Comparison of ENCODE assay signal across 19 cellular contexts in genomic region chr10:16746856-16747255, GRCh38.
A peak's percentile ranks its signal among the peaks of the same experiment; 100 is the strongest.
DNase-seq lines count a peak whose midpoint lies in the region; ATAC-seq and TF ChIP-seq lines count a peak whose summit lies in the region.
"Had no signal": no experiment of that assay in that cellular context is flagged by ENCODE, and none has a peak within 500 bp of the region (broad histone marks: within the 10 kb centered on the region; RNA-seq: fewer than 3 reads in every experiment).

No MANE protein-coding gene starts in this region.

- H3K4me3 ChIP-seq in osteoblast (ENCODE audit: insufficient read depth, low read length), result no peak overlapping the region
- H3K4me3 ChIP-seq: BLaER1, HAP-1 had no signal

- H3K4me3 Mint-ChIP-seq in effector memory CD8-positive, alpha-beta T cell, result no peak overlapping the region
- H3K4me3 Mint-ChIP-seq: B cell; CD4-positive, alpha-beta T cell; CD8-positive, alpha-beta memory T cell; HFFc6 had no signal

- peak overlapping the region in 1 of 2 donors; percentile 7 for H3K27ac Mint-ChIP-seq in effector memory CD8-positive, alpha-beta T cell
- H3K27ac Mint-ChIP-seq: B cell; CD4-positive, alpha-beta T cell; HFFc6 had no signal

- peaks cover 12% of the 10 kb centered on the region for H4K20me1 ChIP-seq in osteoblast (ENCODE audit: insufficient read depth, low read length)
- H4K20me1 ChIP-seq: BLaER1 had no signal

- no peaks in the 10 kb centered on the region for H3K9me3 Mint-ChIP-seq in effector memory CD8-positive, alpha-beta T cell
- H3K9me3 Mint-ChIP-seq: CD4-positive, alpha-beta T cell; CD8-positive, alpha-beta memory T cell; HFFc6 had no signal

- no peak for ATAC-seq in HG02981 (IDR thresholded peaks at IDR 0.05; ENCODE audit: unreplicated experiment)
- no peak for ATAC-seq in effector memory CD8-positive, alpha-beta T cell (replicated peaks)

- H3K4me2 ChIP-seq in osteoblast (ENCODE audit: insufficient read depth, low read length), result no peak overlapping the region
- H3K4me2 ChIP-seq: BLaER1 had no signal

- peak; percentile 25 for DNase-seq in NCI-H82 (lab: John Stamatoyannopoulos, UW)
- no peak for DNase-seq in NCI-H82 treated with DMSO at 0.1 percent for 48 hours (lab: John Stamatoyannopoulos, UW; ENCODE audit: unreplicated experiment)
- peak; percentile 29 for DNase-seq in cerebellum (ENCODE audit: low spot score)
- DNase-seq in osteoblast (ENCODE audit: insufficient read length, low spot score, missing footprints), result peak; percentile 21
- no peak for DNase-seq in effector memory CD8-positive, alpha-beta T cell
- DNase-seq: CD4-positive, alpha-beta T cell; CD8-positive, alpha-beta memory T cell; DMS 273 treated with DMSO at 0.1 percent for 48 hours; DMS79; EL; GF-D8; GOT3; HFFc6 had no signal

- no peak overlapping the region for H2AFZ ChIP-seq in osteoblast (ENCODE audit: low read length)

- no peaks in the 10 kb centered on the region for H3K27me3 ChIP-seq in osteoblast (ENCODE audit: insufficient read depth, low read length)
- H3K27me3 ChIP-seq: BLaER1 had no signal

- no peaks in the 10 kb centered on the region for H3K4me1 ChIP-seq in osteoblast (ENCODE audit: insufficient read depth, low read length)
- H3K4me1 ChIP-seq: BLaER1 had no signal

- no peaks in the 10 kb centered on the region for H3K79me2 ChIP-seq in osteoblast (ENCODE audit: insufficient read depth, low read length)

- H3K36me3 Mint-ChIP-seq in effector memory CD8-positive, alpha-beta T cell (ENCODE audit: insufficient read depth), result peaks cover 19% of the 10 kb centered on the region

- H3K9me3 ChIP-seq in osteoblast (ENCODE audit: low read depth, low read length), result no peaks in the 10 kb centered on the region
- H3K9me3 ChIP-seq: BLaER1, HAP-1 had no signal

- no peaks in the 10 kb centered on the region for H3K27me3 Mint-ChIP-seq in effector memory CD8-positive, alpha-beta T cell
- H3K27me3 Mint-ChIP-seq: B cell; CD4-positive, alpha-beta T cell; CD8-positive, alpha-beta memory T cell had no signal

- H3K36me3 ChIP-seq in osteoblast (ENCODE audit: insufficient read depth, low read length), result peaks cover 25% of the 10 kb centered on the region
- H3K36me3 ChIP-seq: HAP-1 had no signal

- H3K4me1 Mint-ChIP-seq in effector memory CD8-positive, alpha-beta T cell (ENCODE audit: low read depth in 2 of 2), result peaks cover 2 to 5% of the 10 kb centered on the region in 2 donors

- no peak for TF ChIP-seq CTCF in osteoblast (IDR thresholded peaks at IDR 0.05; ENCODE audit: extremely low read depth, low read depth, low read length)

- H3K27ac ChIP-seq in osteoblast (ENCODE audit: low read depth, low read length), result no peak overlapping the region
- H3K27ac ChIP-seq: 22Rv1, BLaER1, C4-2B had no signal

Comparison
In these comparisons a context has a peak if more than half of its experiments do, and no peak if none do; other contexts are left out.
1. DNase-seq: peak in NCI-H82 (single experiment), cerebellum (single experiment) and osteoblast (single experiment); none in NCI-H82 treated with DMSO at 0.1 percent for 48 hours (single experiment) and effector memory CD8-positive, alpha-beta T cell (0 of 3).